8 cellular contexts compared by ENCODE assay signal in genomic region chr9:137113385-137114159, GRCh38. TPM values are rescaled to one million over a fixed set of nuclear protein-coding genes. Genes with fewer than 3 reads are reported as not detected.
DNase-seq lines count a peak whose midpoint lies in the region; ATAC-seq and TF ChIP-seq lines count a peak whose summit lies in the region.

No MANE protein-coding gene starts in this region.

- no peaks in the 10 kb centered on the region for H3K9me3 ChIP-seq in mesenchymal stem cell (ENCODE audit: control insufficient read depth, low read length)

- H3K4ac ChIP-seq in mesenchymal stem cell (ENCODE audit: low read depth in 1 of 2, low read length in 2 of 2) = no peak overlapping the region

- DNase-seq in AG09309 (ENCODE audit: low read depth) (no peak), H7 (peak; percentile 82), mesenchymal stem cell (no peak), NAMALWA (ENCODE audit: low spot score) (no peak), mesenteric fat pad (ENCODE audit: low spot score) (no peak), NCI-H524 (lab: John Stamatoyannopoulos, UW) (no peak)

- H3K4me1 Mint-ChIP-seq in activated naive CD8-positive, alpha-beta T cell (ENCODE audit: low read depth) = no peaks in the 10 kb centered on the region

- H2BK15ac ChIP-seq in mesenchymal stem cell (ENCODE audit: low read depth, poor library complexity, severe bottlenecking) = no peak overlapping the region

- peaks cover 18% of the 10 kb centered on the region for H3K4me1 ChIP-seq in mesenchymal stem cell (ENCODE audit: control insufficient read depth, insufficient read depth, low read depth, low read length)

- peak overlapping the region; percentile 77 for H3K4me3 Mint-ChIP-seq in activated naive CD8-positive, alpha-beta T cell

- no peaks in the 10 kb centered on the region for H3K27me3 Mint-ChIP-seq in activated naive CD8-positive, alpha-beta T cell

- no peak overlapping the region for H3K4me2 ChIP-seq in mesenchymal stem cell (ENCODE audit: low read length, poor library complexity, severe bottlenecking)

- no peak overlapping the region for H3K27ac Mint-ChIP-seq in activated naive CD8-positive, alpha-beta T cell

- ATAC-seq in HG03135 (IDR thresholded peaks at IDR 0.05; ENCODE audit: unreplicated experiment) = no peak

- no peak overlapping the region for H3K27ac ChIP-seq in mesenchymal stem cell (ENCODE audit: low read length, poor library complexity, severe bottlenecking)

- peak overlapping the region; percentile 47 for H4K8ac ChIP-seq in mesenchymal stem cell (ENCODE audit: low read length)

- H3K18ac ChIP-seq in mesenchymal stem cell (ENCODE audit: low read depth in 1 of 2, low read length in 2 of 2) = no peak overlapping the region

- H3K36me3 Mint-ChIP-seq in activated naive CD8-positive, alpha-beta T cell = no peaks in the 10 kb centered on the region

- no peak overlapping the region for H3K9ac ChIP-seq in mesenchymal stem cell (ENCODE audit: low read length)

- no peaks in the 10 kb centered on the region for H3K9me3 Mint-ChIP-seq in activated naive CD8-positive, alpha-beta T cell (ENCODE audit: low read depth)

- H3K27me3 ChIP-seq in H7 (ENCODE audit: control insufficient read depth, insufficient read depth, low read length) (peaks cover 26% of the 10 kb centered on the region), mesenchymal stem cell (ENCODE audit: control insufficient read depth in 1 of 2, insufficient read depth in 1 of 2, low read length in 2 of 2) (no peaks in the 10 kb centered on the region)

- no peak overlapping the region for H2AFZ ChIP-seq in mesenchymal stem cell (ENCODE audit: low read depth, low read length)

- no peak overlapping the region for H4K91ac ChIP-seq in mesenchymal stem cell (ENCODE audit: low read length)

- no peak overlapping the region for H3K23ac ChIP-seq in mesenchymal stem cell (ENCODE audit: low read length in 2 of 2)

- WGBS in mesenchymal stem cell = 86% methylated on average over 21 of the region's 66 CpGs

- no peak overlapping the region for H2AK5ac ChIP-seq in mesenchymal stem cell (ENCODE audit: low read length, severe bottlenecking)

- H2BK12ac ChIP-seq in mesenchymal stem cell (ENCODE audit: low read length in 2 of 2) = no peak overlapping the region

- peaks cover 6% of the 10 kb centered on the region for H3K79me1 ChIP-seq in mesenchymal stem cell (replicated peaks; ENCODE audit: low read length, poor library complexity, severe bottlenecking)

- H3K36me3 ChIP-seq in H7 (replicated peaks; ENCODE audit: control insufficient read depth, insufficient read depth, low read length) = no peaks in the 10 kb centered on the region
- H3K36me3 ChIP-seq in mesenchymal stem cell (ENCODE audit: control insufficient read depth in 1 of 2, insufficient read depth in 2 of 2, low read depth in 1 of 2, low read length in 2 of 2) = peaks cover 40 to 56% of the 10 kb centered on the region in 2 experiments

- H3K14ac ChIP-seq in mesenchymal stem cell (ENCODE audit: low read length in 2 of 2) = no peak overlapping the region

- no peak for TF ChIP-seq CTCF in AG09309 (IDR thresholded peaks at IDR 0.05; ENCODE audit: control insufficient read depth, insufficient read depth, low read depth, low read length, missing control alignments)

- no peak overlapping the region for H2BK5ac ChIP-seq in mesenchymal stem cell (ENCODE audit: low read depth, low read length, poor library complexity, severe bottlenecking)

- H3K4me3 ChIP-seq in AG09309 (ENCODE audit: control insufficient read depth, low read depth, low read length) (peak overlapping the region; percentile 10), H7 (ENCODE audit: insufficient read depth, low read depth, low read length) (no peak overlapping the region), mesenchymal stem cell (ENCODE audit: insufficient read depth in 1 of 2, low read depth in 1 of 2, low read length in 2 of 2) (no peak overlapping the region)

- H2BK120ac ChIP-seq in mesenchymal stem cell (ENCODE audit: low read depth, low read length) = no peak overlapping the region

RNA-seq across cellular contexts. Expression of gene DPP7, which starts 1.0 kb away (rescaled TPM):
- 15.8 and 18.2 TPM in 2 replicates for total RNA-seq in H7 (2014; rRNA removed; shearing (Covaris generic))
- polyA plus RNA-seq in mesenchymal stem cell (2013, experiment 1 of 2) = 101 TPM
- polyA plus RNA-seq in mesenchymal stem cell (2013, experiment 2 of 2) = 96.2 TPM
- 150 TPM for total RNA-seq in mesenteric fat pad

RNA-seq across cellular contexts. Expression of gene GRIN1, which starts 25.4 kb away (rescaled TPM):
- total RNA-seq in H7 (2014; rRNA removed; shearing (Covaris generic)) = 0.33 and 0.52 TPM in 2 replicates
- polyA plus RNA-seq in mesenchymal stem cell (2013, experiment 1 of 2) = 0.07 TPM
- 0.01 TPM for polyA plus RNA-seq in mesenchymal stem cell (2013, experiment 2 of 2)
- not detected for total RNA-seq in mesenteric fat pad

RNA-seq across cellular contexts. Expression of gene MAN1B1, which starts 26.8 kb away (rescaled TPM):
- total RNA-seq in H7 (2014; rRNA removed; shearing (Covaris generic)) = 70.5 and 70.9 TPM in 2 replicates
- 67.1 TPM for polyA plus RNA-seq in mesenchymal stem cell (2013, experiment 1 of 2)
- 66.3 TPM for polyA plus RNA-seq in mesenchymal stem cell (2013, experiment 2 of 2)
- 33.0 TPM for total RNA-seq in mesenteric fat pad

RNA-seq across cellular contexts. Expression of gene UAP1L1, which starts 36.3 kb away (rescaled TPM):
- 9.0 and 14.9 TPM in 2 replicates for total RNA-seq in H7 (2014; rRNA removed; shearing (Covaris generic))
- polyA plus RNA-seq in mesenchymal stem cell (2013, experiment 1 of 2) = 27.8 TPM
- 27.0 TPM for polyA plus RNA-seq in mesenchymal stem cell (2013, experiment 2 of 2)
- 28.1 TPM for total RNA-seq in mesenteric fat pad

RNA-seq across cellular contexts. Expression of gene SAPCD2, which starts 43.2 kb away (rescaled TPM):
- 59.7 and 59.9 TPM in 2 replicates for total RNA-seq in H7 (2014; rRNA removed; shearing (Covaris generic))
- polyA plus RNA-seq in mesenchymal stem cell (2013, experiment 1 of 2) = 1.3 TPM
- 1.2 TPM for polyA plus RNA-seq in mesenchymal stem cell (2013, experiment 2 of 2)
- total RNA-seq in mesenteric fat pad = 0.42 TPM
